15 cellular contexts compared by ENCODE assay signal in the genomic region with DNA sequence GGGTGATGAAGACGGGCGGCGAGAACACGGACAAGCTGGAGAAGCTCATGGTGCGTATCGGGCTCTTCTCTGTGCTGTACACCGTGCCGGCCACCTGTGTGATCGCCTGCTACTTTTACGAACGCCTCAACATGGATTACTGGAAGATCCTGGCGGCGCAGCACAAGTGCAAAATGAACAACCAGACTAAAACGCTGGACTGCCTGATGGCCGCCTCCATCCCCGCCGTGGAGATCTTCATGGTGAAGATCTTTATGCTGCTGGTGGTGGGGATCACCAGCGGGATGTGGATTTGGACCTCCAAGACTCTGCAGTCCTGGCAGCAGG. TPM values are rescaled to one million over a fixed set of nuclear protein-coding genes. Genes with fewer than 3 reads are reported as not detected.
A peak's percentile ranks its signal among the peaks of the same experiment; 100 is the strongest.
DNase-seq lines count a peak whose midpoint lies in the region; ATAC-seq and TF ChIP-seq lines count a peak whose summit lies in the region.
"Had no signal": no experiment of that assay in that cellular context is flagged by ENCODE, and none has a peak within 500 bp of the region (broad histone marks: within the 10 kb centered on the region; RNA-seq: fewer than 3 reads in every experiment).

No MANE protein-coding gene starts in this region.

- no peak overlapping the region for H2BK12ac ChIP-seq in H9 (ENCODE audit: insufficient read length, low read depth, low read length)

- H3K79me1 ChIP-seq in H9 (ENCODE audit: insufficient read depth, low read depth, low read length, poor library complexity, severe bottlenecking): no peaks in the 10 kb centered on the region

- H3K56ac ChIP-seq in H9 (ENCODE audit: insufficient read length, low read depth, low read length): no peak overlapping the region

- no peaks in the 10 kb centered on the region for H3K79me2 ChIP-seq in H9 (ENCODE audit: insufficient read depth, low read length)

- no peaks in the 10 kb centered on the region; a peak in 2 of 7 replicates for H3K36me3 Mint-ChIP-seq in H9 (ENCODE audit: insufficient read depth in 1 of 3, low read depth in 3 of 3)
- no peaks in the 10 kb centered on the region for H3K36me3 Mint-ChIP-seq in mesothelial cell of epicardium
- H3K36me3 Mint-ChIP-seq: CD8-positive, alpha-beta T cell had no signal

- H4K91ac ChIP-seq in H9 (ENCODE audit: insufficient read length, low read depth, low read length): no peak overlapping the region

- no peak overlapping the region for H3K18ac ChIP-seq in H9 (ENCODE audit: insufficient read length, low read depth, low read length)

- H4K5ac ChIP-seq in H9 (ENCODE audit: insufficient read length, low read depth, low read length): no peak overlapping the region

- H3K4me1 Mint-ChIP-seq in H9 (peaks cover 38 to 44% of the 10 kb centered on the region in 2 experiments), mesothelial cell of epicardium (peaks cover 12% of the 10 kb centered on the region)

- H2BK20ac ChIP-seq in H9 (ENCODE audit: low read depth, low read length, poor library complexity, severe bottlenecking): no peak overlapping the region

- H2BK5ac ChIP-seq in H9 (ENCODE audit: insufficient read length, low read length): no peak overlapping the region

- H2BK15ac ChIP-seq in H9 (ENCODE audit: low read depth, low read length): no peak overlapping the region

- no peak overlapping the region for H3K4me3 ChIP-seq in RWPE2 (ENCODE audit: severe bottlenecking)
- H3K4me3 ChIP-seq in skeletal muscle tissue (ENCODE audit: low read length in 3 of 3): peak overlapping the region in 2 of 3 donors; percentile 2 to 29
- H3K4me3 ChIP-seq: SJSA1 had no signal

- no peak for ATAC-seq in RWPE2 (ENCODE audit: low read depth)
- ATAC-seq: CD8-positive, alpha-beta T cell had no signal

- H3K9me3 Mint-ChIP-seq in H9: no peaks in the 10 kb centered on the region; a peak in 1 of 5 replicates
- no peaks in the 10 kb centered on the region for H3K9me3 Mint-ChIP-seq in mesothelial cell of epicardium
- H3K9me3 Mint-ChIP-seq: CD8-positive, alpha-beta T cell had no signal

- no peak overlapping the region for H3K27ac Mint-ChIP-seq in H9
- H3K27ac Mint-ChIP-seq in mesothelial cell of epicardium: no peak overlapping the region
- H3K27ac Mint-ChIP-seq: CD8-positive, alpha-beta T cell; IgD-negative memory B cell had no signal

- peaks cover 19% of the 10 kb centered on the region for H3K23me2 ChIP-seq in H9 (ENCODE audit: insufficient read length, low read depth, low read length, poor library complexity, severe bottlenecking)

- WGBS in H9 (ENCODE audit: extremely low coverage, insufficient read length, low lambda C conversion rate): no CpG with 5 or more reads among the region's 18 CpGs

- H2AFZ ChIP-seq in H9 (ENCODE audit: low read length): no peak overlapping the region

- no peak overlapping the region for H2BK120ac ChIP-seq in H9 (ENCODE audit: low read depth, low read length, poor library complexity, severe bottlenecking)

- H3K27ac ChIP-seq in H9 (ENCODE audit: insufficient read length, low read depth, low read length) (no peak overlapping the region), RWPE2 (ENCODE audit: poor library complexity, severe bottlenecking) (no peak overlapping the region), skeletal muscle tissue (ENCODE audit: low read depth, low read length) (no peak overlapping the region)
- H3K27ac ChIP-seq: SJSA1 had no signal

- DNase-seq in H9 (no peak), RWPE2 (ENCODE audit: low spot score) (peak; percentile 38), mesothelial cell of epicardium (ENCODE audit: low spot score in 2 of 2, unreplicated experiment in 2 of 2) (no peak), A172 (ENCODE audit: low spot score) (no peak), NAMALWA (ENCODE audit: low spot score) (no peak), SW480 (ENCODE audit: low spot score) (no peak)
- DNase-seq: CD8-positive, alpha-beta T cell; DND-41; NCI-H1436; NCI-H2081 had no signal

- TF ChIP-seq CTCF in H9 (conservative IDR thresholded peaks at IDR 0.05): no peak
- TF ChIP-seq CTCF in RWPE2 (IDR thresholded peaks at IDR 0.05; ENCODE audit: poor library complexity, severe bottlenecking): no peak
- no peak for TF ChIP-seq CTCF in mesothelial cell of epicardium (IDR thresholded peaks at IDR 0.05; ENCODE audit: unreplicated experiment)

- H2AK5ac ChIP-seq in H9 (ENCODE audit: insufficient read length, low read length): no peak overlapping the region

- no peak overlapping the region for H3K23ac ChIP-seq in H9 (ENCODE audit: insufficient read length, low read depth, low read length)

- H3K9ac ChIP-seq in H9 (ENCODE audit: extremely low read depth, insufficient read length, low read length): no peak overlapping the region
- no peak overlapping the region for H3K9ac ChIP-seq in skeletal muscle tissue (ENCODE audit: low read depth in 1 of 3, low read length in 3 of 3)

- H3K4ac ChIP-seq in H9 (ENCODE audit: low read depth, low read length): no peak overlapping the region

- H3K4me1 ChIP-seq in H9 (ENCODE audit: insufficient read depth, low read length) (no peaks in the 10 kb centered on the region; the same call in 1 of the 2 replicates), RWPE2 (ENCODE audit: insufficient read depth, poor library complexity, severe bottlenecking) (no peaks in the 10 kb centered on the region), skeletal muscle tissue (ENCODE audit: control insufficient read depth in 3 of 3, insufficient read depth in 3 of 3, low read length in 3 of 3) (peaks cover 0 to 9% (median 2%) of the 10 kb centered on the region in 3 donors)
- H3K4me1 ChIP-seq: SJSA1 had no signal

- peaks cover 4% of the 10 kb centered on the region; the same call in 1 of the 2 replicates for H3K36me3 ChIP-seq in RWPE2 (ENCODE audit: low read depth)
- no peaks in the 10 kb centered on the region for H3K36me3 ChIP-seq in skeletal muscle tissue (ENCODE audit: control insufficient read depth in 3 of 3, insufficient read depth in 3 of 3, low read length in 3 of 3)
- H3K36me3 ChIP-seq: SJSA1 had no signal

- no peaks in the 10 kb centered on the region for H3K9me3 ChIP-seq in H9 (ENCODE audit: control insufficient read depth, low read depth, low read length)
- H3K9me3 ChIP-seq in RWPE2 (ENCODE audit: severe bottlenecking): no peaks in the 10 kb centered on the region
- H3K9me3 ChIP-seq in skeletal muscle tissue (ENCODE audit: control insufficient read depth in 3 of 3, low read length in 3 of 3): no peaks in the 10 kb centered on the region

- H3K4me2 ChIP-seq in H9 (ENCODE audit: insufficient read depth, insufficient read length, low read length): peak overlapping the region; percentile 34

- peak overlapping the region; percentile 0; the same call in 1 of the 2 replicates for H3K14ac ChIP-seq in H9 (ENCODE audit: insufficient read depth, low read length)

- peak overlapping the region; percentile 41 to 77 for H3K4me3 Mint-ChIP-seq in H9
- peak overlapping the region; percentile 69 for H3K4me3 Mint-ChIP-seq in mesothelial cell of epicardium
- H3K4me3 Mint-ChIP-seq: IgD-negative memory B cell had no signal

- no peak overlapping the region for H4K8ac ChIP-seq in H9 (replicated peaks; ENCODE audit: insufficient read length, low read depth, low read length)

- H3K27me3 ChIP-seq in H9 (ENCODE audit: insufficient read depth, low read length) (peaks cover 78% of the 10 kb centered on the region), RWPE2 (ENCODE audit: insufficient read depth, poor library complexity, severe bottlenecking) (peaks cover 2% of the 10 kb centered on the region), skeletal muscle tissue (ENCODE audit: control insufficient read depth in 3 of 3, insufficient read depth in 3 of 3, low read length in 3 of 3) (peaks cover 30 to 43% (median 36%) of the 10 kb centered on the region in 3 donors)
- H3K27me3 ChIP-seq: SJSA1 had no signal

- H3K27me3 Mint-ChIP-seq in H9 (ENCODE audit: low read depth) (peaks cover 64% of the 10 kb centered on the region), mesothelial cell of epicardium (ENCODE audit: low read depth) (peaks cover 76% of the 10 kb centered on the region)

- H4K20me1 ChIP-seq in H9 (ENCODE audit: control insufficient read depth, insufficient read depth, insufficient read length): peaks cover 12% of the 10 kb centered on the region

- no peak overlapping the region for H3T11ph ChIP-seq in H9 (ENCODE audit: low read length)

RNA-seq across cellular contexts. Expression of a gene that starts 1.9 kb away (rescaled TPM):
- total RNA-seq in H9 (2021) (0.55 and 1.0 TPM in 2 replicates), mesothelial cell of epicardium (1.8 to 2.5 TPM (median 2.4 TPM) in 3 replicates), skeletal muscle tissue (5.7 TPM)
- not detected in 2 replicates for total RNA-seq in A172 (2014; rRNA removed; shearing (Covaris generic))
- total RNA-seq: CD8-positive, alpha-beta T cell; OCI-LY7; RPMI7951; SJSA1 had no signal
